8 cellular contexts compared by ENCODE assay signal in the genomic region with DNA sequence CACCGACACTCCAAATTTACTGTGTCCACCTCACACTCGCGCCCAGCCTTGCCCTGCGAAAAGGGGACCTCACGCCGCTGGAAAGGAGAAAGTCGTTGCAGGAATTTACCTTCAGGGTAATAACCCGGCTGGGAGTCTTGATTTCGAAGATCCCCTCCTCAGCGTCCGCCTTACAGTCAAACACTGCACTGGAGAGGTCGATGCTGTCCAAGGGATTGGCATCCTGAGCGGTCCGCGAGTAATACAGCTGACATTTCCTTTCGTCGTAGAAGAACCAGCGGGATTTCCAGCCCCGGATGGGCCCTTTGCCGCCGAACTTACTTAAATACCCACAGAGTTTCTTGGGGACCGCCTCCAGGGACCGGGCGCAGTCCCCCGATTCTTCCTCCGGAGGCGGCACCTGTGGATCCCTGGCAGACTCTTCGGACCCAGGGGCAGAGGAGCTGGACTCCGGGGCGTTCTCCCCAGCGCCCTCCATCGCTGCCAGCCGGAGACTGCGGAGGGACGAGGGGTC. TPM values are rescaled to one million over a fixed set of nuclear protein-coding genes. Genes with fewer than 3 reads are reported as not detected.
DNase-seq lines count a peak whose midpoint lies in the region; ATAC-seq and TF ChIP-seq lines count a peak whose summit lies in the region.

No MANE protein-coding gene starts in this region.

- H3K36me3 ChIP-seq in BLaER1 (no peaks in the 10 kb centered on the region), heart left ventricle (peaks cover 0 to 7% (median 0%) of the 10 kb centered on the region in 9 donors), prostate gland (no peaks in the 10 kb centered on the region)

- no peaks in the 10 kb centered on the region for H4K20me1 ChIP-seq in BLaER1

- no peak for DNase-seq in activated CD8-positive, alpha-beta T cell treated with anti-CD3 and anti-CD28 coated beads, Interleukin-2, amount 10 ng/mL, durations not matched to agents 7 days and 5 days
- DNase-seq in heart left ventricle (peak in 1 of 5 donors; percentile 27), prostate gland (ENCODE audit: low spot score) (no peak), COR-L47 (lab: John Stamatoyannopoulos, UW) (no peak), H4 (ENCODE audit: low spot score) (no peak)

- peak overlapping the region; percentile 98 for H3K27ac Mint-ChIP-seq in activated CD8-positive, alpha-beta T cell treated with anti-CD3 and anti-CD28 coated beads, Interleukin-2, amount 10 ng/mL, durations not matched to agents 7 days and 5 days

- POLR2A ChIA-PET in activated CD8-positive, alpha-beta T cell treated with anti-CD3 and anti-CD28 coated beads, Interleukin-2, amount 10 ng/mL, durations not matched to agents 7 days and 5 days (lab: Charles Lee), result interaction anchor here (0.6 to 3.1 kb wide), 25 partner anchors 10 to 843 kb away, joined by 3 to 23 read pairs (median 3); partner anchors contain the start of genes ANP32B, CORO2A, NANS and TRIM14

- intact Hi-C loops in heart left ventricle (cut with DNase I), result loop anchor here in 6 of 10 donors (2.0 to 10.0 kb wide), 5 partner anchors 178 to 550 kb away; partner anchors contain the start of genes ANP32B (in 3 of the 6), TRMO (in 2 of the 6) and NANS (in 1 of the 6)
- intact Hi-C loops in prostate gland (cut with DNase I), result loop anchor here (2.0 to 5.0 kb wide), 2 partner anchors 198 to 332 kb away; partner anchors contain the start of genes NANS and TRMO

- peak overlapping the region; percentile 87 for H3K27ac ChIP-seq in BLaER1
- peak overlapping the region in 11 of 12 donors; percentile 11 to 98 (median 94) for H3K27ac ChIP-seq in heart left ventricle
- H3K27ac ChIP-seq in prostate gland, result peak overlapping the region; percentile 95 to 96

- no peaks in the 10 kb centered on the region for H3K27me3 ChIP-seq in BLaER1
- H3K27me3 ChIP-seq in heart left ventricle, result no peaks in the 10 kb centered on the region
- no peaks in the 10 kb centered on the region for H3K27me3 ChIP-seq in prostate gland (replicated peaks; ENCODE audit: insufficient read depth)

- H3K9me3 ChIP-seq in BLaER1 (no peaks in the 10 kb centered on the region), heart left ventricle (no peaks in the 10 kb centered on the region), prostate gland (no peaks in the 10 kb centered on the region)

- peak overlapping the region; percentile 90 for H3K4me2 ChIP-seq in BLaER1

- H3K4me3 ChIP-seq in BLaER1, result peak overlapping the region; percentile 83
- peak overlapping the region; percentile 58 to 97 (median 76) for H3K4me3 ChIP-seq in heart left ventricle
- H3K4me3 ChIP-seq in prostate gland, result peak overlapping the region; percentile 70 to 72

- no peaks in the 10 kb centered on the region for H3K9me3 Mint-ChIP-seq in activated CD8-positive, alpha-beta T cell treated with anti-CD3 and anti-CD28 coated beads, Interleukin-2, amount 10 ng/mL, durations not matched to agents 7 days and 5 days (ENCODE audit: insufficient read depth)

- ATAC-seq in GM18870 (IDR thresholded peaks at IDR 0.05; ENCODE audit: unreplicated experiment), result peak; percentile 27
- peak; percentile 38 for ATAC-seq in HG03354 (IDR thresholded peaks at IDR 0.05; ENCODE audit: poor library complexity, severe bottlenecking, unreplicated experiment)
- peak; percentile 46 for ATAC-seq in activated CD8-positive, alpha-beta T cell treated with anti-CD3 and anti-CD28 coated beads, Interleukin-2, amount 10 ng/mL, durations not matched to agents 7 days and 5 days
- ATAC-seq in heart left ventricle, result peak in 3 of 4 donors; percentile 10 to 16 (median 16)

- 1 to 2% (median 1%) methylated on average over 21 to 35 of the region's 35 CpGs for WGBS in heart left ventricle, 4 donors
- 2% methylated on average over 34 of the region's 35 CpGs for WGBS in prostate gland

- no peak for TF ChIP-seq POLR2A in heart left ventricle (IDR thresholded peaks at IDR 0.05)
- TF ChIP-seq POLR2A in prostate gland (IDR thresholded peaks at IDR 0.05), result no peak

- peaks cover 13% of the 10 kb centered on the region for H3K27me3 Mint-ChIP-seq in activated CD8-positive, alpha-beta T cell treated with anti-CD3 and anti-CD28 coated beads, Interleukin-2, amount 10 ng/mL, durations not matched to agents 7 days and 5 days (ENCODE audit: low read depth)

- H3K4me3 Mint-ChIP-seq in activated CD8-positive, alpha-beta T cell treated with anti-CD3 and anti-CD28 coated beads, Interleukin-2, amount 10 ng/mL, durations not matched to agents 7 days and 5 days, result peak overlapping the region; percentile 79

- no peak for TF ChIP-seq CTCF in heart left ventricle (IDR thresholded peaks at IDR 0.05)
- no peak for TF ChIP-seq CTCF in prostate gland (IDR thresholded peaks at IDR 0.05)

- no peaks in the 10 kb centered on the region for H3K36me3 Mint-ChIP-seq in activated CD8-positive, alpha-beta T cell treated with anti-CD3 and anti-CD28 coated beads, Interleukin-2, amount 10 ng/mL, durations not matched to agents 7 days and 5 days (ENCODE audit: low read depth)

- CTCF ChIA-PET in activated CD8-positive, alpha-beta T cell treated with anti-CD3 and anti-CD28 coated beads, Interleukin-2, amount 10 ng/mL, durations not matched to agents 7 days and 5 days (lab: Charles Lee), result interaction anchor here (0.8 to 3.5 kb wide), 15 partner anchors 9 to 332 kb away, joined by 3 to 39 read pairs (median 5); partner anchors contain the start of genes TRIM14 and TRMO

- peak overlapping the region; percentile 83 for H3K9ac ChIP-seq in BLaER1

- H3K4me1 Mint-ChIP-seq in activated CD8-positive, alpha-beta T cell treated with anti-CD3 and anti-CD28 coated beads, Interleukin-2, amount 10 ng/mL, durations not matched to agents 7 days and 5 days (ENCODE audit: low read depth), result peaks cover 17% of the 10 kb centered on the region

- H3K4me1 ChIP-seq in BLaER1 (peaks cover 31% of the 10 kb centered on the region), heart left ventricle (peaks cover 0 to 55% (median 15%) of the 10 kb centered on the region in 12 donors), prostate gland (replicated peaks) (no peaks in the 10 kb centered on the region)

RNA-seq across cellular contexts. Expression of gene TBC1D2, which starts 0.3 kb away (rescaled TPM):
- 1 to 10 TPM; 3.0 to 3.5 TPM for total RNA-seq in activated CD8-positive, alpha-beta T cell treated with anti-CD3 and anti-CD28 coated beads, Interleukin-2, amount 10 ng/mL, durations not matched to agents 7 days and 5 days
- total RNA-seq in heart left ventricle (1 to 10 TPM; 1.1 to 9.4 (median 2.2) TPM), prostate gland (10 to 100 TPM; 18.4 to 18.8 TPM)
- polyA plus RNA-seq in heart left ventricle, result 1 to 10 TPM; 1.2 to 2.3 TPM
- 6.0 and 9.0 TPM in 2 replicates for total RNA-seq in H4 (2014; rRNA removed; shearing (Covaris generic))
